ENCODE assay signal across 1 cellular context in the genomic region with DNA sequence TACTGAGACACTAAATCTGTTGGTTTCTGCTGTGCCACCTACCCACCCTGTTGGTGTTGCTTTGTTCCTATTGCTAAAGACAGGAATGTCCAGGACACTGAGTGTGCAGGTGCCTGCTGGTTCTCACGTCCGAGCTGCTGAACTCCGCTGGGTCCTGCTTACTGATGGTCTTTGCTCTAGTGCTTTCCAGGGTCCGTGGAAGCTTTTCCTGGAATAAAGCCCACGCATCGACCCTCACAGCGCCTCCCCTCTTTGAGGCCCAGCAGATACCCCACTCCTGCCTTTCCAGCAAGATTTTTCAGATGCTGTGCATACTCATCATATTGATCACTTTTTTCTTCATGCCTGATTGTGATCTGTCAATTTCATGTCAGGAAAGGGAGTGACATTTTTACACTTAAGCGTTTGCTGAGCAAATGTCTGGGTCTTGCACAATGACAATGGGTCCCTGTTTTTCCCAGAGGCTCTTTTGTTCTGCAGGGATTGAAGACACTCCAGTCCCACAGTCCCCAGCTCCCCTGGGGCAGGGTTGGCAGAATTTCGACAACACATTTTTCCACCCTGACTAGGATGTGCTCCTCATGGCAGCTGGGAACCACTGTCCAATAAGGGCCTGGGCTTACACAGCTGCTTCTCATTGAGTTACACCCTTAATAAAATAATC.
TF ChIP-seq lines count a peak whose summit lies in the region.

No MANE protein-coding gene starts in this region.

TF ChIP-seq in HepG2, 621 proteins besides CTCF, POLR2A, EP300 and RAD21 (continued from another document):
- TF ChIP-seq ZNF609 (CRISPR knock-in tag; IDR thresholded peaks at IDR 0.05; ENCODE audit: borderline replicate concordance) (no peak; the same call in 1 of the 2 replicates), ZBTB14 (CRISPR knock-in tag; IDR thresholded peaks at IDR 0.05) (0 out of 2 replicates have a peak, but pooled peaks have one; percentile 29), HDAC2 (CRISPR knock-in tag; IDR thresholded peaks at IDR 0.05) (peak; percentile 49; the same call in 1 of the 2 replicates), FOXK2 (IDR thresholded peaks at IDR 0.05) (no peak), GPBP1L1 (CRISPR knock-in tag; IDR thresholded peaks at IDR 0.05) (no peak), SUZ12 (IDR thresholded peaks at IDR 0.05; ENCODE audit: low read depth, low read length) (no peak), KDM2A (CRISPR knock-in tag; IDR thresholded peaks at IDR 0.05; ENCODE audit: borderline replicate concordance, low read depth) (no peak), ATRX (CRISPR knock-in tag; IDR thresholded peaks at IDR 0.05; ENCODE audit: borderline replicate concordance) (no peak), NFYB (CRISPR knock-in tag; IDR thresholded peaks at IDR 0.05) (no peak), SYNCRIP (IDR thresholded peaks at IDR 0.05; ENCODE audit: insufficient read depth, low read depth, low read length) (no peak), KAT2B (IDR thresholded peaks at IDR 0.05; ENCODE audit: borderline replicate concordance, low read depth, low read length) (no peak), RAD51 (IDR thresholded peaks at IDR 0.05; ENCODE audit: borderline replicate concordance) (no peak), SMARCE1 (IDR thresholded peaks at IDR 0.05; ENCODE audit: borderline replicate concordance) (no peak), ARID2 (CRISPR knock-in tag; IDR thresholded peaks at IDR 0.05; ENCODE audit: borderline replicate concordance) (no peak), BRCA1 (CRISPR knock-in tag; IDR thresholded peaks at IDR 0.05) (no peak), ZGPAT (CRISPR knock-in tag; IDR thresholded peaks at IDR 0.05) (peak; percentile 43; the same call in 1 of the 2 replicates), HIC2 (CRISPR knock-in tag; IDR thresholded peaks at IDR 0.05; ENCODE audit: low read depth) (no peak; the same call in 1 of the 2 replicates), UBTF (CRISPR knock-in tag; IDR thresholded peaks at IDR 0.05) (no peak), HNRNPH1 (optimal IDR thresholded peaks at IDR 0.05; ENCODE audit: low read depth, low read length) (peak; percentile 39), ZNF720 (CRISPR knock-in tag; IDR thresholded peaks at IDR 0.05) (no peak)
- TF ChIP-seq, protein P1, sequence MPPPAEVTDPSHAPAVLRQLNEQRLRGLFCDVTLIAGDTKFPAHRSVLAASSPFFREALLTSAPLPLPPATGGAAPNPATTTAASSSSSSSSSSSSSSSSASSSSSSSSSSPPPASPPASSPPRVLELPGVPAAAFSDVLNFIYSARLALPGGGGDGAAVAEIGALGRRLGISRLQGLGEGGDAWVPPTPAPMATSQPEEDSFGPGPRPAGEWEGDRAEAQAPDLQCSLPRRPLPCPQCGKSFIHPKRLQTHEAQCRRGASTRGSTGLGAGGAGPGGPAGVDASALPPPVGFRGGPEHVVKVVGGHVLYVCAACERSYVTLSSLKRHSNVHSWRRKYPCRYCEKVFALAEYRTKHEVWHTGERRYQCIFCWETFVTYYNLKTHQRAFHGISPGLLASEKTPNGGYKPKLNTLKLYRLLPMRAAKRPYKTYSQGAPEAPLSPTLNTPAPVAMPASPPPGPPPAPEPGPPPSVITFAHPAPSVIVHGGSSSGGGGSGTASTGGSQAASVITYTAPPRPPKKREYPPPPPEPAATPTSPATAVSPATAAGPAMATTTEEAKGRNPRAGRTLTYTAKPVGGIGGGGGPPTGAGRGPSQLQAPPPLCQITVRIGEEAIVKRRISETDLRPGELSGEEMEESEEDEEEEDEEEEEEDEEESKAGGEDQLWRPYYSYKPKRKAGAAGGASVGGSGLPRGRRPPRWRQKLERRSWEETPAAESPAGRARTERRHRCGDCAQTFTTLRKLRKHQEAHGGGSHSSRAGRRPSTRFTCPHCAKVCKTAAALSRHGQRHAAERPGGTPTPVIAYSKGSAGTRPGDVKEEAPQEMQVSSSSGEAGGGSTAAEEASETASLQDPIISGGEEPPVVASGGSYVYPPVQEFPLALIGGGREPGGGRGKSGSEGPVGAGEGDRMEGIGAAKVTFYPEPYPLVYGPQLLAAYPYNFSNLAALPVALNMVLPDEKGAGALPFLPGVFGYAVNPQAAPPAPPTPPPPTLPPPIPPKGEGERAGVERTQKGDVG (CRISPR knock-in tag; IDR thresholded peaks at IDR 0.05; ENCODE audit: borderline replicate concordance), result no peak
- TF ChIP-seq, protein P2, sequence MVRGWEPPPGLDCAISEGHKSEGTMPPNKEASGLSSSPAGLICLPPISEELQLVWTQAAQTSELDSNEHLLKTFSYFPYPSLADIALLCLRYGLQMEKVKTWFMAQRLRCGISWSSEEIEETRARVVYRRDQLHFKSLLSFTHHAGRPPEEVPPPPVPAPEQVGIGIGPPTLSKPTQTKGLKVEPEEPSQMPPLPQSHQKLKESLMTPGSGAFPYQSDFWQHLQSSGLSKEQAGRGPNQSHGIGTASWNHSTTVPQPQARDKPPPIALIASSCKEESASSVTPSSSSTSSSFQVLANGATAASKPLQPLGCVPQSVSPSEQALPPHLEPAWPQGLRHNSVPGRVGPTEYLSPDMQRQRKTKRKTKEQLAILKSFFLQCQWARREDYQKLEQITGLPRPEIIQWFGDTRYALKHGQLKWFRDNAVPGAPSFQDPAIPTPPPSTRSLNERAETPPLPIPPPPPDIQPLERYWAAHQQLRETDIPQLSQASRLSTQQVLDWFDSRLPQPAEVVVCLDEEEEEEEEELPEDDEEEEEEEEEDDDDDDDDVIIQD (CRISPR knock-in tag; IDR thresholded peaks at IDR 0.05; ENCODE audit: low read depth), result no peak
